ENCODE assay signal across 8 cellular contexts in the genomic region with DNA sequence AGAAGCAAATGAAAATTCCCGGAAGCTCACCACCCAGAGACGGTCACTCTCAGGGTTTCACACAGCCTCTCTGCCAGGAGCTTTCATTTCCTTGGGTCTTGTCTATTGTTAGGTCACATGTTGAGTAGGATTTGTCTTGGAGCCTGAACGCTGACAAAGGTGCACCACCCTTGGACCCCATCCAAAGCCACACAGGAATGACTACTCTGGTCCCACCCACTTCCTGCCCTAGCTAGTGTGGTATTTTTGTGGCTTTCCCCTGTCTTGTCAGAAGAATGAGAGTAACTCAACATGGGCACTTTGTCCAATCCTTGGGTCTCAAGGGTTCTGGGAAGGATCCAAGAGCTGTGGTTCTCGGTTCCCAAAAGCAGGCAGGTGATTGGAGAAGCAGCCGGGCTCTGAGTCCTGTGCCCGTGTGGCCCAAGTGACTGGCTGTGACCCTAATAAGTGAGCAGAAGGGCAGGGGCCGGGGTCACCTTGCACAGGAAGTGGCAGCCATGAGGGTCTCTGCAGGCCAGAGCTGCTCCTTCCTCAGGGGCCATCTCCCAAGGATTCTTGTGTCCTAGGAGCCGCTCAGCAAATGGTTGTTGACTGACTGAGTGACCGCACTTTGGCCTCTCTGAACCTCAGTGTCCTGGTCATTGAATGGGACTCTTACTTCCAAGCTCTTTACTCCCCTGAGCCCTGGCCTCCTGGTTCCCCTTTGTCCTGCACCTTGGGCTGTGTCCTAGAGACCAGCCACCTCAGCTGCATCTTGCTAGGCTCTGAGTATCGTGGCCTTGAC. TPM values are rescaled to one million over a fixed set of nuclear protein-coding genes. Genes with fewer than 3 reads are reported as not detected.
A peak's percentile ranks its signal among the peaks of the same experiment; 100 is the strongest.
DNase-seq lines count a peak whose midpoint lies in the region; ATAC-seq and TF ChIP-seq lines count a peak whose summit lies in the region.

No MANE protein-coding gene starts in this region.

- no peak overlapping the region for H3K27ac Mint-ChIP-seq in activated B cell treated with CpG ODN at 0.5 μM for 24 hours
- peak overlapping the region; percentile 92 for H3K27ac Mint-ChIP-seq in central memory CD8-positive, alpha-beta T cell (ENCODE audit: low read depth)

- no peak for TF ChIP-seq CTCF in activated B cell treated with CpG ODN at 0.5 μM for 24 hours (IDR thresholded peaks at IDR 0.05)
- TF ChIP-seq CTCF in spleen (IDR thresholded peaks at IDR 0.05 in 8 of 11, conservative IDR thresholded peaks at IDR 0.05 in 3 of 11): no peak

- POLR2A ChIA-PET in activated B cell treated with CpG ODN at 0.5 μM for 24 hours (lab: Charles Lee): interaction anchor here (1.1 to 2.3 kb wide), 2 partner anchors 10 to 107 kb away, joined by 3 to 34 read pairs; no protein-coding TSS in a partner anchor

- H3K27me3 Mint-ChIP-seq in activated B cell treated with CpG ODN at 0.5 μM for 24 hours: peaks cover 17% of the 10 kb centered on the region
- no peaks in the 10 kb centered on the region for H3K27me3 Mint-ChIP-seq in central memory CD8-positive, alpha-beta T cell

- TF ChIP-seq POLR2A in spleen (IDR thresholded peaks at IDR 0.05): no peak

- H3K4me3 Mint-ChIP-seq in activated B cell treated with CpG ODN at 0.5 μM for 24 hours: peak overlapping the region; percentile 49
- peak overlapping the region; percentile 79 for H3K4me3 Mint-ChIP-seq in central memory CD8-positive, alpha-beta T cell

- peaks cover 20% of the 10 kb centered on the region for H3K4me1 Mint-ChIP-seq in activated B cell treated with CpG ODN at 0.5 μM for 24 hours
- peaks cover 67% of the 10 kb centered on the region for H3K4me1 Mint-ChIP-seq in central memory CD8-positive, alpha-beta T cell

- no peaks in the 10 kb centered on the region for H3K9me3 Mint-ChIP-seq in activated B cell treated with CpG ODN at 0.5 μM for 24 hours
- no peaks in the 10 kb centered on the region for H3K9me3 Mint-ChIP-seq in central memory CD8-positive, alpha-beta T cell

- intact Hi-C loops in activated B cell treated with CpG ODN at 0.5 μM for 24 hours (cut with micrococcal nuclease): no loop called here
- intact Hi-C loops in spleen (cut with DNase I; ENCODE audit: low total_unique reads): no loop called here

- no peaks in the 10 kb centered on the region for H3K36me3 ChIP-seq in spleen

- peaks cover 0 to 7% (median 2%) of the 10 kb centered on the region in 7 donors for H3K27me3 ChIP-seq in spleen (replicated peaks in 1 of 7)

- peak overlapping the region in 1 of 8 donors; percentile 42 for H3K4me3 ChIP-seq in spleen

- DNase-seq in EH (ENCODE audit: low read depth): peak; percentile 31
- no peak for DNase-seq in activated B cell treated with CpG ODN at 0.5 μM for 24 hours
- DNase-seq in central memory CD8-positive, alpha-beta T cell (ENCODE audit: low spot score in 2 of 2): peak; percentile 57 to 77
- peak; percentile 74 for DNase-seq in spleen
- DNase-seq in GM19238 (ENCODE audit: insufficient read length, low spot score): no peak
- no peak for DNase-seq in foreskin melanocyte

- 38 to 48% (median 40%) methylated on average over 8 to 10 of the region's 10 CpGs for WGBS in spleen, 5 donors

- H3K36me3 Mint-ChIP-seq in activated B cell treated with CpG ODN at 0.5 μM for 24 hours (ENCODE audit: low read depth): no peaks in the 10 kb centered on the region
- H3K36me3 Mint-ChIP-seq in central memory CD8-positive, alpha-beta T cell (ENCODE audit: insufficient read depth): peaks cover 4% of the 10 kb centered on the region

- peaks cover 9 to 50% (median 26%) of the 10 kb centered on the region in 6 donors for H3K4me1 ChIP-seq in spleen

- ATAC-seq in HG03571 (IDR thresholded peaks at IDR 0.05; ENCODE audit: unreplicated experiment) (peak; percentile 60), activated B cell treated with CpG ODN at 0.5 μM for 24 hours (ENCODE audit: low read depth) (peak; percentile 66), GM21526 (IDR thresholded peaks at IDR 0.05; ENCODE audit: low FRiP score, unreplicated experiment) (no peak)
- ATAC-seq in central memory CD8-positive, alpha-beta T cell (replicated peaks; ENCODE audit: extremely low read depth, poor library complexity, severe bottlenecking): peak; percentile 96

- no peaks in the 10 kb centered on the region for H3K9me3 ChIP-seq in spleen

- H3K27ac ChIP-seq in spleen: peak overlapping the region in 4 of 8 donors; percentile 29 to 79 (median 64)

- CTCF ChIA-PET in activated B cell treated with CpG ODN at 0.5 μM for 24 hours (lab: Charles Lee): interaction anchor here (0.7 to 2.5 kb wide), 6 partner anchors 10 to 155 kb away, joined by 3 to 9 read pairs (median 4); no protein-coding TSS in a partner anchor

RNA-seq across cellular contexts. Expression of a gene that starts 6.9 kb away (rescaled TPM):
- total RNA-seq in activated B cell treated with CpG ODN at 0.5 μM for 24 hours: 46.5 and 61.9 TPM in 2 replicates
- 10 to 100 TPM; 60.4 to 99.1 (median 72.6) TPM for total RNA-seq in spleen
- 10 to 100 TPM; 30.7 to 54.5 (median 37.6) TPM for polyA plus RNA-seq in spleen

Comparison
In these comparisons a context has a peak if more than half of its experiments do, and no peak if none do; other contexts are left out.
1. DNase-seq: peak in EH (single experiment), central memory CD8-positive, alpha-beta T cell (2 of 2) and spleen (single experiment); none in activated B cell treated with CpG ODN at 0.5 μM for 24 hours (single experiment), GM19238 (single experiment) and foreskin melanocyte (single experiment).